ENCODE assay signal across 22 cellular contexts in the genomic region with DNA sequence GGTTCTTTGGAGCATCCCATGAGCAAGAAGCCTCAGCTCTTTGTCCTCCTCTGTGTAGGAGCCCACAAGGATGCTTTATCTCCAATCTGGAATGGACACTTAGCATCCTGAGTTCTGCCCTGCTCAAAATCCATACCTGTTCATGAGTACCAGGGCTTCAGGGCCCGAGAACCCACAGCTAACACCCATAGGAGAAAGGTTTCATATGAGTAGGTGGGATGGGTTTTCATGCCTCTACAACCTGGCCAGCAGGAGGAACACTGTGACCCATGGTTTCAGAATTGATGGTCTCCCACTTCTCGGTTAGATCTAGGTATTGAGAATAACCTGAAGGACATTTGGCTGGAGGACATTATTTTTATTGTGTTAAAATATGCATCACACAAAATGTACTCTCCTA. TPM values are rescaled to one million over a fixed set of nuclear protein-coding genes. Genes with fewer than 3 reads are reported as not detected.
DNase-seq lines count a peak whose midpoint lies in the region; ATAC-seq and TF ChIP-seq lines count a peak whose summit lies in the region.
"Had no signal": no experiment of that assay in that cellular context is flagged by ENCODE, and none has a peak within 500 bp of the region (broad histone marks: within the 10 kb centered on the region; RNA-seq: fewer than 3 reads in every experiment).

No MANE protein-coding gene starts in this region.

- H3K27ac ChIP-seq in colonic mucosa: no peak overlapping the region
- H3K27ac ChIP-seq: 22Rv1; BLaER1 treated with 17β-estradiol and CSF1 and Interleukin-3, amounts not matched to agents 10 nM and 100 nM had no signal

- no peak for TF ChIP-seq CTCF in colonic mucosa (IDR thresholded peaks at IDR 0.05)

- intact Hi-C loops in colonic mucosa (cut with DNase I): no loop called here

- no peak overlapping the region for H3K4me3 ChIP-seq in colonic mucosa
- H3K4me3 ChIP-seq: BLaER1 treated with 17β-estradiol and CSF1 and Interleukin-3, amounts not matched to agents 10 nM and 100 nM; MG63 had no signal

- H3K4me1 Mint-ChIP-seq in activated naive CD8-positive, alpha-beta T cell treated with anti-CD3 and anti-CD28 coated beads, Interleukin-2, amount 50 U/mL, for 24 hours: peaks cover 34% of the 10 kb centered on the region
- peaks cover 9% of the 10 kb centered on the region for H3K4me1 Mint-ChIP-seq in activated naive CD8-positive, alpha-beta T cell treated with anti-CD3 and anti-CD28 coated beads for 36 hours
- peaks cover 80 to 81% of the 10 kb centered on the region in 2 donors for H3K4me1 Mint-ChIP-seq in immature natural killer cell

- H3K4me3 Mint-ChIP-seq in activated naive CD8-positive, alpha-beta T cell treated with anti-CD3 and anti-CD28 coated beads, Interleukin-2, amount 50 U/mL, for 24 hours: no peak overlapping the region
- no peak overlapping the region for H3K4me3 Mint-ChIP-seq in activated naive CD8-positive, alpha-beta T cell treated with anti-CD3 and anti-CD28 coated beads for 36 hours
- peak overlapping the region in 4 of 5 donors; percentile 40 to 68 (median 60) for H3K4me3 Mint-ChIP-seq in immature natural killer cell
- H3K4me3 Mint-ChIP-seq: CD8-positive, alpha-beta memory T cell had no signal

- no peaks in the 10 kb centered on the region for H3K27me3 Mint-ChIP-seq in activated naive CD8-positive, alpha-beta T cell treated with anti-CD3 and anti-CD28 coated beads, Interleukin-2, amount 50 U/mL, for 24 hours
- no peaks in the 10 kb centered on the region for H3K27me3 Mint-ChIP-seq in activated naive CD8-positive, alpha-beta T cell treated with anti-CD3 and anti-CD28 coated beads for 36 hours
- H3K27me3 Mint-ChIP-seq in immature natural killer cell (ENCODE audit: low read depth in 3 of 3): peaks cover 3 to 8% (median 4%) of the 10 kb centered on the region in 3 donors

- no peaks in the 10 kb centered on the region for H3K4me1 ChIP-seq in colonic mucosa

- no peaks in the 10 kb centered on the region for H3K9me3 ChIP-seq in colonic mucosa

- ATAC-seq in activated naive CD8-positive, alpha-beta T cell treated with anti-CD3 and anti-CD28 coated beads, Interleukin-2, amount 50 U/mL, for 24 hours: no peak
- ATAC-seq in HG02798 (IDR thresholded peaks at IDR 0.05; ENCODE audit: poor library complexity, unreplicated experiment): peak; percentile 37
- ATAC-seq: Right ventricle myocardium inferior had no signal

- H3K36me3 ChIP-seq in colonic mucosa: no peaks in the 10 kb centered on the region
- H3K36me3 ChIP-seq: MG63 had no signal

- H3K9ac ChIP-seq in colonic mucosa (ENCODE audit: low read depth in 2 of 2, low read length in 2 of 2): no peak overlapping the region
- H3K9ac ChIP-seq: BLaER1 treated with 17β-estradiol and CSF1 and Interleukin-3, amounts not matched to agents 10 nM and 100 nM had no signal

- no peak for DNase-seq in activated naive CD8-positive, alpha-beta T cell treated with anti-CD3 and anti-CD28 coated beads, Interleukin-2, amount 50 U/mL, for 24 hours
- no peak for DNase-seq in activated naive CD8-positive, alpha-beta T cell treated with anti-CD3 and anti-CD28 coated beads for 36 hours
- DNase-seq in immature natural killer cell (no peak), SHP77 (lab: John Stamatoyannopoulos, UW) (no peak), colonic mucosa (no peak), GF-D8 (lab: John Stamatoyannopoulos, UW) (no peak)
- DNase-seq in stimulated activated naive CD4-positive, alpha-beta T cell treated with Interleukin-2 at 50 U/mL for 16 hours (lab: John Stamatoyannopoulos, UW): no peak
- DNase-seq: ACHN; Calu3; CD8-positive, alpha-beta memory T cell; DMS153; H7; MG63; NCI-H1417; NCI-H187; NCI-H446; NCI-H526 had no signal

- H3K27me3 ChIP-seq in colonic mucosa: no peaks in the 10 kb centered on the region
- H3K27me3 ChIP-seq: BLaER1 treated with 17β-estradiol and CSF1 and Interleukin-3, amounts not matched to agents 10 nM and 100 nM; MG63 had no signal

- H3K9me3 Mint-ChIP-seq in activated naive CD8-positive, alpha-beta T cell treated with anti-CD3 and anti-CD28 coated beads, Interleukin-2, amount 50 U/mL, for 24 hours: no peaks in the 10 kb centered on the region
- peaks cover 4% of the 10 kb centered on the region for H3K9me3 Mint-ChIP-seq in activated naive CD8-positive, alpha-beta T cell treated with anti-CD3 and anti-CD28 coated beads for 36 hours
- no peaks in the 10 kb centered on the region for H3K9me3 Mint-ChIP-seq in immature natural killer cell

- peaks cover 3% of the 10 kb centered on the region for H3K36me3 Mint-ChIP-seq in activated naive CD8-positive, alpha-beta T cell treated with anti-CD3 and anti-CD28 coated beads, Interleukin-2, amount 50 U/mL, for 24 hours (ENCODE audit: low read depth)
- no peaks in the 10 kb centered on the region for H3K36me3 Mint-ChIP-seq in activated naive CD8-positive, alpha-beta T cell treated with anti-CD3 and anti-CD28 coated beads for 36 hours
- peaks cover 9 to 22% (median 17%) of the 10 kb centered on the region in 3 donors for H3K36me3 Mint-ChIP-seq in immature natural killer cell

- H3K27ac Mint-ChIP-seq in activated naive CD8-positive, alpha-beta T cell treated with anti-CD3 and anti-CD28 coated beads, Interleukin-2, amount 50 U/mL, for 24 hours: peak overlapping the region; percentile 52
- H3K27ac Mint-ChIP-seq in activated naive CD8-positive, alpha-beta T cell treated with anti-CD3 and anti-CD28 coated beads for 36 hours: no peak overlapping the region
- peak overlapping the region; percentile 90 to 97 (median 96) for H3K27ac Mint-ChIP-seq in immature natural killer cell
- H3K27ac Mint-ChIP-seq: CD8-positive, alpha-beta memory T cell had no signal

RNA-seq across cellular contexts. Expression of gene TBXAS1, which starts 57.8 kb away (rescaled TPM):
- 1 to 10 TPM; 1.5 to 1.8 TPM for total RNA-seq in activated naive CD8-positive, alpha-beta T cell treated with anti-CD3 and anti-CD28 coated beads for 36 hours
- polyA plus RNA-seq in immature natural killer cell: 10 to 100 TPM; 59.6 to 93.3 (median 68.7) TPM
- total RNA-seq in colonic mucosa: 10 to 100 TPM; 12.0 to 17.0 TPM
- total RNA-seq: G401 had no signal

Comparison
In these comparisons a context has a peak if more than half of its experiments do, and no peak if none do; other contexts are left out.
1. H3K4me3 Mint-ChIP-seq: peak in immature natural killer cell (4 of 5); none in activated naive CD8-positive, alpha-beta T cell treated with anti-CD3 and anti-CD28 coated beads, Interleukin-2, amount 50 U/mL, for 24 hours (single experiment) and activated naive CD8-positive, alpha-beta T cell treated with anti-CD3 and anti-CD28 coated beads for 36 hours (single experiment).
2. RNA of gene TBXAS1, which starts 57.8 kb away (total RNA-seq): 12.0 to 17.0 TPM in colonic mucosa; 1.5 to 1.8 TPM in activated naive CD8-positive, alpha-beta T cell treated with anti-CD3 and anti-CD28 coated beads for 36 hours; every median in the first group is over 4 times any median in the second.